In the genomic region with DNA sequence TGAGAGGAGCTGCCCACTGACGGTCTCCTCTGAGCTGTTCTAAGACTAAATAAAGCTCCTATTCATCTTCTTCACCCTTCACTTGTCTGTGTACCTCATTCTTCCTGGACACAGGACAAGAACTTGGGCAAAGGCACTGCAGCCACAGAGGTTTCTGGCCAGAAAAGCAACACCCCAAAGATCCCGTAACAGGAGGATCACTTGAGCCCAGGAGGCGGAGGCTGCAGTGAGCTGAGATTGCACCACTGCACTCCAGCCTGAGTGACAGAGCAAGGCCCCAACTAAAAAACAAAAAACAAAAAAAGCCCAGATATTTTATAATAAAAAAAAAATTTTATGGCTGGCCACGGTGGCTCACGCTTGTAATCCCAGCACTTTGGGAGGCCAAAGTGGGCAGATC, we compare ENCODE assay signal across 8 cellular contexts. TPM values are rescaled to one million over a fixed set of nuclear protein-coding genes. Genes with fewer than 3 reads are reported as not detected.
DNase-seq lines count a peak whose midpoint lies in the region; ATAC-seq and TF ChIP-seq lines count a peak whose summit lies in the region.
"Not testable (repeated sequence)": the region's sequence is repeated elsewhere in the genome, so short reads cannot be mapped to it uniquely, and the experiment has no call there.

No MANE protein-coding gene starts in this region.

- not testable (repeated sequence) for TF ChIP-seq CTCF in OCI-LY7 (conservative IDR thresholded peaks at IDR 0.05; ENCODE audit: low read length); esophagus squamous epithelium (IDR thresholded peaks at IDR 0.05); upper lobe of left lung (IDR thresholded peaks at IDR 0.05)

- peak overlapping the region; percentile 79; the same call in 1 of the 2 replicates for H2AFZ ChIP-seq in OCI-LY7 (ENCODE audit: low read length)

- H4K20me1 ChIP-seq in OCI-LY7 (ENCODE audit: insufficient read depth, low read length) = not testable (repeated sequence)

- WGBS in esophagus squamous epithelium, 2 donors = 82 to 83% methylated on average over 3 to 5 of the region's 5 CpGs
- WGBS in upper lobe of left lung, 2 donors = 69 to 83% methylated on average over 5 of the region's 5 CpGs

- H3K27ac ChIP-seq in CD4-positive, alpha-beta memory T cell (ENCODE audit: low read depth, low read length) = peak overlapping the region; percentile 34
- not testable (repeated sequence) for H3K27ac ChIP-seq in OCI-LY7 (ENCODE audit: low read depth, low read length, poor library complexity, severe bottlenecking)
- H3K27ac ChIP-seq in esophagus squamous epithelium = peak overlapping the region in 3 of 4 donors; percentile 18 to 48 (median 25)
- H3K27ac ChIP-seq in skin epidermis = peak overlapping the region in 18 of 21 experiments; percentile 14 to 86 (median 64)
- peak overlapping the region in 3 of 4 donors; percentile 57 to 70 (median 59) for H3K27ac ChIP-seq in upper lobe of left lung

- H3K36me3 ChIP-seq in CD4-positive, alpha-beta memory T cell (ENCODE audit: insufficient read depth, low read length); OCI-LY7 (ENCODE audit: insufficient read depth, low read length); esophagus squamous epithelium; upper lobe of left lung: not testable (repeated sequence)

- H3K4me3 ChIP-seq in CD4-positive, alpha-beta memory T cell (ENCODE audit: low read length in 2 of 2); OCI-LY7 (ENCODE audit: low read depth, low read length, poor library complexity, severe bottlenecking); esophagus squamous epithelium; skin epidermis; upper lobe of left lung: not testable (repeated sequence)

- DNase-seq in CD4-positive, alpha-beta memory T cell; OCI-LY7 (ENCODE audit: low spot score); activated CD4-positive, alpha-beta memory T cell treated with anti-CD3 and anti-CD28 coated beads for 36 hours; esophagus squamous epithelium (lab: John Stamatoyannopoulos, UW); naive B cell: not testable (repeated sequence)
- DNase-seq in upper lobe of left lung = peak in 1 of 2 donors; percentile 61

- not testable (repeated sequence) for TF ChIP-seq POLR2A in esophagus squamous epithelium (IDR thresholded peaks at IDR 0.05); upper lobe of left lung (IDR thresholded peaks at IDR 0.05)

- not testable (repeated sequence) for H3K27me3 Mint-ChIP-seq in CD4-positive, alpha-beta memory T cell; activated CD4-positive, alpha-beta memory T cell treated with anti-CD3 and anti-CD28 coated beads for 36 hours; activated naive CD4-positive, alpha-beta T cell treated with anti-CD3 and anti-CD28 coated beads, Interleukin-2, amount 50 U/mL, for 24 hours; naive B cell

- H3K9me3 ChIP-seq in CD4-positive, alpha-beta memory T cell (ENCODE audit: control insufficient read depth in 1 of 2, low read length in 2 of 2); OCI-LY7 (ENCODE audit: low read length); esophagus squamous epithelium; upper lobe of left lung: not testable (repeated sequence)

- peak overlapping the region in 1 of 8 donors; percentile 20 for H3K4me3 Mint-ChIP-seq in CD4-positive, alpha-beta memory T cell
- H3K4me3 Mint-ChIP-seq in activated CD4-positive, alpha-beta memory T cell treated with anti-CD3 and anti-CD28 coated beads for 36 hours = not testable (repeated sequence)
- peak overlapping the region; percentile 15 for H3K4me3 Mint-ChIP-seq in activated naive CD4-positive, alpha-beta T cell treated with anti-CD3 and anti-CD28 coated beads, Interleukin-2, amount 50 U/mL, for 24 hours
- peak overlapping the region; percentile 65 to 87 (median 72) for H3K4me3 Mint-ChIP-seq in naive B cell

- H3K79me2 ChIP-seq in OCI-LY7 (ENCODE audit: insufficient read depth, low read depth, low read length) = not testable (repeated sequence)

- H3K4me1 ChIP-seq in CD4-positive, alpha-beta memory T cell (ENCODE audit: insufficient read depth, low read length) = peaks cover 29% of the 10 kb centered on the region
- H3K4me1 ChIP-seq in OCI-LY7 (ENCODE audit: insufficient read depth, low read length, poor library complexity, severe bottlenecking) = peaks cover 31% of the 10 kb centered on the region
- H3K4me1 ChIP-seq in esophagus squamous epithelium = peaks cover 0 to 59% (median 16%) of the 10 kb centered on the region in 3 donors
- peaks cover 9 to 19% (median 17%) of the 10 kb centered on the region in 4 donors for H3K4me1 ChIP-seq in upper lobe of left lung

- H3K9me2 ChIP-seq in OCI-LY7 (ENCODE audit: insufficient read depth, low read length) = not testable (repeated sequence)

- H3K27ac Mint-ChIP-seq in CD4-positive, alpha-beta memory T cell = peak overlapping the region in 6 of 7 donors; percentile 60 to 82 (median 77)
- peak overlapping the region; percentile 64 for H3K27ac Mint-ChIP-seq in activated CD4-positive, alpha-beta memory T cell treated with anti-CD3 and anti-CD28 coated beads for 36 hours
- peak overlapping the region; percentile 87 for H3K27ac Mint-ChIP-seq in activated naive CD4-positive, alpha-beta T cell treated with anti-CD3 and anti-CD28 coated beads, Interleukin-2, amount 50 U/mL, for 24 hours
- peak overlapping the region; percentile 88 to 97 (median 94) for H3K27ac Mint-ChIP-seq in naive B cell

- H3K4me2 ChIP-seq in OCI-LY7 (ENCODE audit: low read length) = not testable (repeated sequence)

- not testable (repeated sequence) for H3K9me3 Mint-ChIP-seq in CD4-positive, alpha-beta memory T cell; activated CD4-positive, alpha-beta memory T cell treated with anti-CD3 and anti-CD28 coated beads for 36 hours; activated naive CD4-positive, alpha-beta T cell treated with anti-CD3 and anti-CD28 coated beads, Interleukin-2, amount 50 U/mL, for 24 hours; naive B cell

- CTCF ChIA-PET in CD4-positive, alpha-beta memory T cell (lab: Charles Lee; ENCODE audit: partially characterized antibody) = interaction anchor here (0.9 to 3.8 kb wide), 10 partner anchors 9 to 169 kb away, joined by 3 to 28 read pairs (median 6); no protein-coding TSS in a partner anchor
- CTCF ChIA-PET in OCI-LY7 (lab: Charles Lee; ENCODE audit: unreplicated experiment) = not testable (repeated sequence)
- CTCF ChIA-PET in activated CD4-positive, alpha-beta memory T cell treated with anti-CD3 and anti-CD28 coated beads for 36 hours (lab: Charles Lee) = interaction anchor here (0.7 to 4.0 kb wide), 9 partner anchors 9 to 293 kb away, joined by 3 to 23 read pairs (median 4); no protein-coding TSS in a partner anchor

- intact Hi-C loops in CD4-positive, alpha-beta memory T cell (cut with micrococcal nuclease); esophagus squamous epithelium (cut with DNase I): not testable (repeated sequence)
- intact Hi-C loops in OCI-LY7 (cut with micrococcal nuclease; ENCODE audit: unreplicated experiment) = loop anchor here (5.0 kb wide), 1 partner anchor 65 kb away; no protein-coding TSS in a partner anchor
- intact Hi-C loops in activated CD4-positive, alpha-beta memory T cell treated with anti-CD3 and anti-CD28 coated beads for 36 hours (cut with micrococcal nuclease) = loop anchor here (5.0 kb wide), 1 partner anchor 65 kb away; no protein-coding TSS in a partner anchor

- BruUV-seq in OCI-LY7 (replicated peaks; lab: Mats Ljungman, UMichigan) = not testable (repeated sequence)

- H3K36me3 Mint-ChIP-seq in CD4-positive, alpha-beta memory T cell; activated CD4-positive, alpha-beta memory T cell treated with anti-CD3 and anti-CD28 coated beads for 36 hours; activated naive CD4-positive, alpha-beta T cell treated with anti-CD3 and anti-CD28 coated beads, Interleukin-2, amount 50 U/mL, for 24 hours; naive B cell: not testable (repeated sequence)

- H3K27me3 ChIP-seq in CD4-positive, alpha-beta memory T cell (ENCODE audit: insufficient read depth, low read length); esophagus squamous epithelium; upper lobe of left lung: not testable (repeated sequence)

- TF ChIP-seq EP300 in upper lobe of left lung (IDR thresholded peaks at IDR 0.05) = not testable (repeated sequence)

- POLR2A ChIA-PET in CD4-positive, alpha-beta memory T cell (lab: Charles Lee; ENCODE audit: partially characterized antibody) = interaction anchor here (1.0 to 4.7 kb wide), 2 partner anchors 36 to 68 kb away, joined by 3 to 50 read pairs; partner anchors contain the start of gene SLC1A5
- POLR2A ChIA-PET in OCI-LY7 (lab: Charles Lee) = not testable (repeated sequence)
- POLR2A ChIA-PET in activated CD4-positive, alpha-beta memory T cell treated with anti-CD3 and anti-CD28 coated beads for 36 hours (lab: Charles Lee) = interaction anchor here (0.5 to 2.4 kb wide), 2 partner anchors 34 to 1027 kb away, joined by 3 to 18 read pairs; partner anchors contain the start of gene SLC1A5

- peaks cover 15 to 43% (median 30%) of the 10 kb centered on the region in 4 donors for H3K4me1 Mint-ChIP-seq in CD4-positive, alpha-beta memory T cell
- H3K4me1 Mint-ChIP-seq in activated CD4-positive, alpha-beta memory T cell treated with anti-CD3 and anti-CD28 coated beads for 36 hours (ENCODE audit: low read depth) = peaks cover 33% of the 10 kb centered on the region
- H3K4me1 Mint-ChIP-seq in activated naive CD4-positive, alpha-beta T cell treated with anti-CD3 and anti-CD28 coated beads, Interleukin-2, amount 50 U/mL, for 24 hours = peaks cover 30% of the 10 kb centered on the region
- H3K4me1 Mint-ChIP-seq in naive B cell = peaks cover 39 to 56% (median 49%) of the 10 kb centered on the region in 3 donors

- ATAC-seq in naive B cell (ENCODE audit: low read depth in 2 of 2); upper lobe of left lung (ENCODE audit: low FRiP score in 2 of 2): not testable (repeated sequence)

RNA-seq across cellular contexts. Expression of gene AP2S1, which starts 28.3 kb away (rescaled TPM):
- 10 to 100 TPM; 40.7 to 42.1 TPM for total RNA-seq in CD4-positive, alpha-beta memory T cell
- 10 to 100 TPM; 62.4 to 67.6 TPM for polyA plus RNA-seq in CD4-positive, alpha-beta memory T cell
- 105 and 110 TPM in 2 replicates for total RNA-seq in OCI-LY7 (2014; rRNA removed; shearing (Covaris generic))
- total RNA-seq in OCI-LY7 (2022) (79.3 and 88.2 TPM in 2 replicates), esophagus squamous epithelium (100 to 1,000 TPM in 3 of 4 donors, 10 to 100 TPM in 1; 83.0 to 230 (median 133) TPM), upper lobe of left lung (100 to 1,000 TPM in 3 of 6 donors, 10 to 100 TPM in 3; 59.7 to 149 (median 113) TPM)
- total RNA-seq in activated CD4-positive, alpha-beta memory T cell treated with anti-CD3 and anti-CD28 coated beads for 36 hours = 100 to 1,000 TPM; 108 to 117 TPM
- 10 to 100 TPM; 54.8 to 67.6 (median 56.7) TPM for polyA plus RNA-seq in naive B cell (ENCODE audit: low read depth in 6 of 6)

RNA-seq across cellular contexts. Expression of gene SLC1A5, which starts 34.0 kb away (rescaled TPM):
- total RNA-seq in CD4-positive, alpha-beta memory T cell = 10 to 100 TPM; 20.3 TPM
- polyA plus RNA-seq in CD4-positive, alpha-beta memory T cell = 10 to 100 TPM in 1 of 2 donors, 1 to 10 TPM in 1; 7.2 to 22.1 TPM
- 111 and 145 TPM in 2 replicates for total RNA-seq in OCI-LY7 (2014; rRNA removed; shearing (Covaris generic))
- total RNA-seq in OCI-LY7 (2022) (161 and 167 TPM in 2 replicates), esophagus squamous epithelium (100 to 1,000 TPM in 3 of 4 donors, 10 to 100 TPM in 1; 97.3 to 156 (median 114) TPM), upper lobe of left lung (100 to 1,000 TPM in 2 of 6 donors, 10 to 100 TPM in 4; 52.4 to 147 (median 83.9) TPM)
- total RNA-seq in activated CD4-positive, alpha-beta memory T cell treated with anti-CD3 and anti-CD28 coated beads for 36 hours = 100 to 1,000 TPM; 202 to 205 TPM
- polyA plus RNA-seq in naive B cell (ENCODE audit: low read depth in 6 of 6) = 10 to 100 TPM in 2 of 6 donors, 1 to 10 TPM in 4; 4.9 to 12.1 (median 7.9) TPM

RNA-seq across cellular contexts. Expression of gene ARHGAP35, which starts 38.4 kb away (rescaled TPM):
- total RNA-seq in CD4-positive, alpha-beta memory T cell = 10 to 100 TPM; 47.5 to 49.0 TPM
- polyA plus RNA-seq in CD4-positive, alpha-beta memory T cell = 10 to 100 TPM in 1 of 2 donors, 1 to 10 TPM in 1; 1.1 to 10.6 TPM
- 22.5 and 26.5 TPM in 2 replicates for total RNA-seq in OCI-LY7 (2014; rRNA removed; shearing (Covaris generic))
- total RNA-seq in OCI-LY7 (2022) (42.2 and 44.4 TPM in 2 replicates), esophagus squamous epithelium (10 to 100 TPM; 28.6 to 41.6 (median 32.1) TPM), upper lobe of left lung (10 to 100 TPM; 56.0 to 80.6 (median 65.7) TPM)
- total RNA-seq in activated CD4-positive, alpha-beta memory T cell treated with anti-CD3 and anti-CD28 coated beads for 36 hours = 10 to 100 TPM; 17.8 to 18.5 TPM
- polyA plus RNA-seq in naive B cell (ENCODE audit: low read depth in 6 of 6) = 1 to 10 TPM in 5 of 6 donors, not detected in 1; 1.6 to 5.9 (median 2.0) TPM
